In the genomic region with DNA sequence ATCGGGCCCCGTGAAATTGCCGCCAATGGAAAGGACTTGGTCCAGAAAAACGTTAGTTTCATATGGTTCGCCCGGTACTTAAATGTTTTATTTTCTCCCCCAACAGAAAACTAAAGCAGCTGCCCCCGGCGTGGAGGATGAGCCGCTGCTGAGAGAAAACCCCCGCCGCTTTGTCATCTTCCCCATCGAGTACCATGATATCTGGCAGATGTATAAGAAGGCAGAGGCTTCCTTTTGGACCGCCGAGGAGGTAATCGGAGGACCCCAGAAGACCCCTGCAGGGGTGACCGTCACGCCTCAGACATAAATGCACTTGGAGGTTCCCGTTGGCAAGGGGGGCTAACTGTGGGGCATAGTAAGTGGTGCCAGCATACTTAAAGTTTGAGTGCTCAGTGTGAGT, we compare ENCODE assay signal across 9 cellular contexts. TPM values are rescaled to one million over a fixed set of nuclear protein-coding genes. Genes with fewer than 3 reads are reported as not detected.
DNase-seq lines count a peak whose midpoint lies in the region; ATAC-seq, FAIRE-seq and TF ChIP-seq lines count a peak whose summit lies in the region.
"Had no signal": no experiment of that assay in that cellular context is flagged by ENCODE, and none has a peak within 500 bp of the region (broad histone marks: within the 10 kb centered on the region; RNA-seq: fewer than 3 reads in every experiment).

No MANE protein-coding gene starts in this region.

- dilution Hi-C loops in keratinocyte (cut with MboI; ENCODE audit: extremely low pct_ligation_motif_present, low sequenced_read_pairs), result no loop called here

- H3K9me1 ChIP-seq in keratinocyte (ENCODE audit: control insufficient read depth, extremely low read depth, insufficient read depth, low read length), result no peaks in the 10 kb centered on the region

- H4K20me1 ChIP-seq in keratinocyte (ENCODE audit: control insufficient read depth, extremely low read depth, insufficient read depth, low read length), result no peaks in the 10 kb centered on the region

- FAIRE-seq in keratinocyte (lab: Jason Lieb, UNC), result no peak
- FAIRE-seq: endometrium had no signal

- peaks cover 44% of the 10 kb centered on the region for H3K4me1 Mint-ChIP-seq in activated T-helper 2 cell treated with anti-CD3 and anti-CD28 coated beads, Interferon-gamma antibody, Interleukin-2, Interleukin-4, amounts not matched to agents 10 μg/mL and 5 μg/mL and 100 μg/mL, durations not matched to agents 14 hours and 24 hours and 36 hours (ENCODE audit: low read depth)

- H3K36me3 ChIP-seq in keratinocyte (ENCODE audit: control insufficient read depth in 2 of 2, extremely low read depth in 1 of 2, insufficient read depth in 2 of 2, low read length in 2 of 2) (peaks cover 2 to 22% of the 10 kb centered on the region in 2 experiments), upper lobe of right lung (no peaks in the 10 kb centered on the region)

- H3K27me3 ChIP-seq in right cardiac atrium (ENCODE audit: control insufficient read depth, insufficient read depth) (no peaks in the 10 kb centered on the region), keratinocyte (ENCODE audit: control insufficient read depth, extremely low read depth, insufficient read depth, low read length) (no peaks in the 10 kb centered on the region), upper lobe of right lung (peaks cover 11% of the 10 kb centered on the region)

- no peaks in the 10 kb centered on the region for H3K27me3 Mint-ChIP-seq in activated T-helper 2 cell treated with anti-CD3 and anti-CD28 coated beads, Interferon-gamma antibody, Interleukin-2, Interleukin-4, amounts not matched to agents 10 μg/mL and 5 μg/mL and 100 μg/mL, durations not matched to agents 14 hours and 24 hours and 36 hours (ENCODE audit: low read depth)

- H3K9ac ChIP-seq in keratinocyte (ENCODE audit: control insufficient read depth, extremely low read depth, insufficient read depth, low read length), result peak overlapping the region; percentile 83

- no peaks in the 10 kb centered on the region for H3K9me3 Mint-ChIP-seq in activated T-helper 2 cell treated with anti-CD3 and anti-CD28 coated beads, Interferon-gamma antibody, Interleukin-2, Interleukin-4, amounts not matched to agents 10 μg/mL and 5 μg/mL and 100 μg/mL, durations not matched to agents 14 hours and 24 hours and 36 hours

- WGBS in right cardiac atrium, result 6% methylated on average over 18 of the region's 18 CpGs

- DNase-seq in right cardiac atrium (no peak), left cardiac atrium (no peak), keratinocyte (ENCODE audit: low read depth, low spot score) (no peak), upper lobe of right lung (no peak), HuH-7 (ENCODE audit: low spot score) (no peak), SKM-1 (lab: John Stamatoyannopoulos, UW; ENCODE audit: unreplicated experiment) (no peak)
- DNase-seq in activated T-helper 2 cell treated with anti-CD3 and anti-CD28 coated beads, Interferon-gamma antibody, Interleukin-2, Interleukin-4, amounts not matched to agents 10 μg/mL and 5 μg/mL and 100 μg/mL, durations not matched to agents 14 hours and 24 hours and 36 hours (ENCODE audit: low spot score), result no peak

- H3K36me3 Mint-ChIP-seq in activated T-helper 2 cell treated with anti-CD3 and anti-CD28 coated beads, Interferon-gamma antibody, Interleukin-2, Interleukin-4, amounts not matched to agents 10 μg/mL and 5 μg/mL and 100 μg/mL, durations not matched to agents 14 hours and 24 hours and 36 hours (ENCODE audit: low read depth), result peaks cover 67% of the 10 kb centered on the region

- intact Hi-C loops in right cardiac atrium (cut with DNase I), result loop anchor here in 1 of 4 donors (5.0 kb wide), 1 partner anchor 289 kb away; no protein-coding TSS in a partner anchor
- intact Hi-C loops in left cardiac atrium (cut with DNase I), result loop anchor here in 1 of 2 donors (5.0 kb wide), 1 partner anchor 314 kb away; no protein-coding TSS in a partner anchor
- intact Hi-C loops in activated T-helper 2 cell treated with anti-CD3 and anti-CD28 coated beads, Interferon-gamma antibody, Interleukin-2, Interleukin-4, amounts not matched to agents 10 μg/mL and 5 μg/mL and 100 μg/mL, durations not matched to agents 14 hours and 24 hours and 36 hours (cut with micrococcal nuclease), result loop anchor here (2.0 to 5.0 kb wide), 6 partner anchors 146 to 701 kb away; partner anchors contain the start of genes CPSF3, IAH1 and ITGB1BP1
- intact Hi-C loops in upper lobe of right lung (cut with DNase I), result loop anchor here (5.0 kb wide), 1 partner anchor 314 kb away; no protein-coding TSS in a partner anchor

- H3K79me2 ChIP-seq in keratinocyte (ENCODE audit: control insufficient read depth, insufficient read depth, low read length), result peaks cover 18% of the 10 kb centered on the region

- H3K27ac ChIP-seq in right cardiac atrium (ENCODE audit: low read length), result no peak overlapping the region
- peak overlapping the region; percentile 57 for H3K27ac ChIP-seq in keratinocyte (ENCODE audit: control insufficient read depth, insufficient read depth, low read length)
- no peak overlapping the region for H3K27ac ChIP-seq in upper lobe of right lung

- H3K4me3 Mint-ChIP-seq in activated T-helper 2 cell treated with anti-CD3 and anti-CD28 coated beads, Interferon-gamma antibody, Interleukin-2, Interleukin-4, amounts not matched to agents 10 μg/mL and 5 μg/mL and 100 μg/mL, durations not matched to agents 14 hours and 24 hours and 36 hours (ENCODE audit: low read depth), result peak overlapping the region; percentile 97

- ATAC-seq in right cardiac atrium, result no peak
- no peak for ATAC-seq in left cardiac atrium
- no peak for ATAC-seq in upper lobe of right lung
- no peak for ATAC-seq in GM21528 (IDR thresholded peaks at IDR 0.05; ENCODE audit: low FRiP score, unreplicated experiment)

- peaks cover 3% of the 10 kb centered on the region for H3K4me1 ChIP-seq in right cardiac atrium (ENCODE audit: control insufficient read depth, insufficient read depth, low read length)
- H3K4me1 ChIP-seq in keratinocyte (ENCODE audit: control insufficient read depth, extremely low read depth, insufficient read depth, low read length), result peaks cover 38% of the 10 kb centered on the region
- peaks cover 33% of the 10 kb centered on the region for H3K4me1 ChIP-seq in upper lobe of right lung

- H3K9me3 ChIP-seq in right cardiac atrium (ENCODE audit: control insufficient read depth, low read length) (no peaks in the 10 kb centered on the region), keratinocyte (ENCODE audit: control insufficient read depth, low read depth, low read length) (no peaks in the 10 kb centered on the region), upper lobe of right lung (no peaks in the 10 kb centered on the region)

- H2AFZ ChIP-seq in keratinocyte (ENCODE audit: control insufficient read depth, low read length), result no peak overlapping the region

- H3K4me2 ChIP-seq in keratinocyte (ENCODE audit: control insufficient read depth, extremely low read depth, insufficient read depth, low read depth, low read length), result peak overlapping the region; percentile 100

- H3K4me3 ChIP-seq in right cardiac atrium (ENCODE audit: low read length) (peak overlapping the region; percentile 2), keratinocyte (ENCODE audit: control insufficient read depth in 2 of 3, extremely low read depth in 1 of 3, insufficient read depth in 2 of 3, low read depth in 1 of 3, low read length in 3 of 3) (peak overlapping the region; percentile 58 to 83 (median 74)), upper lobe of right lung (peak overlapping the region; percentile 51)

- TF ChIP-seq CTCF in keratinocyte (optimal IDR thresholded peaks at IDR 0.05 in 1 of 3, IDR thresholded peaks at IDR 0.05 in 1 of 3, conservative IDR thresholded peaks at IDR 0.05 in 1 of 3; ENCODE audit: extremely low read depth in 1 of 3, insufficient read depth in 2 of 3, low read length in 3 of 3) (no peak), upper lobe of right lung (IDR thresholded peaks at IDR 0.05) (no peak)

- peak overlapping the region; percentile 95 for H3K27ac Mint-ChIP-seq in activated T-helper 2 cell treated with anti-CD3 and anti-CD28 coated beads, Interferon-gamma antibody, Interleukin-2, Interleukin-4, amounts not matched to agents 10 μg/mL and 5 μg/mL and 100 μg/mL, durations not matched to agents 14 hours and 24 hours and 36 hours

RNA-seq across cellular contexts. Expression of gene RRM2, which starts 0.7 kb away (rescaled TPM):
- total RNA-seq in right cardiac atrium (1 to 10 TPM in 3 of 4 donors, under 1 TPM in 1; 0.37 to 6.1 (median 2.7) TPM), left cardiac atrium (1 to 10 TPM; 1.0 to 6.1 TPM), upper lobe of right lung (2.3 TPM)
- polyA plus RNA-seq in right cardiac atrium (0.54 TPM), keratinocyte (1.6 to 34.1 TPM (median 25.7 TPM) in 3 replicates)
- 374 TPM in 2 replicates for total RNA-seq in activated T-helper 2 cell treated with anti-CD3 and anti-CD28 coated beads, Interferon-gamma antibody, Interleukin-2, Interleukin-4, amounts not matched to agents 10 μg/mL and 5 μg/mL and 100 μg/mL, durations not matched to agents 14 hours and 24 hours and 36 hours
- 1.00 TPM for polyA plus RNA-seq in keratinocyte (2011; ENCODE audit: low read depth)
- polyA plus RNA-seq in keratinocyte (2011; cell fraction: cytosol; rRNA removed), result 4.8 and 5.0 TPM in 2 replicates
- 2.3 and 2.9 TPM in 2 replicates for polyA plus RNA-seq in keratinocyte (2011; cell fraction: nucleus; rRNA removed)
- polyA plus RNA-seq in keratinocyte (2012; ENCODE audit: low replicate concordance), result 0.59 and 35.7 TPM in 2 replicates
- polyA minus RNA-seq in keratinocyte, result 2.0 to 23.6 TPM (median 14.3 TPM) in 3 replicates
- polyA minus RNA-seq in keratinocyte (2011; cell fraction: cytosol; rRNA and poly(A)+ RNA removed), result 21.5 TPM
- 2.5 and 3.1 TPM in 2 replicates for polyA minus RNA-seq in keratinocyte (2011; cell fraction: nucleus; rRNA and poly(A)+ RNA removed)

RNA-seq across cellular contexts. Expression of gene CYS1, which starts 43.1 kb away (rescaled TPM):
- total RNA-seq in right cardiac atrium (10 to 100 TPM in 1 of 4 donors, 1 to 10 TPM in 3; 4.9 to 13.3 (median 7.2) TPM), left cardiac atrium (1 to 10 TPM; 3.5 to 4.1 TPM), upper lobe of right lung (4.5 TPM)
- polyA plus RNA-seq in right cardiac atrium (6.7 TPM), keratinocyte (0.14 to 0.52 TPM (median 0.48 TPM) in 3 replicates)
- 0.78 and 0.89 TPM in 2 replicates for total RNA-seq in activated T-helper 2 cell treated with anti-CD3 and anti-CD28 coated beads, Interferon-gamma antibody, Interleukin-2, Interleukin-4, amounts not matched to agents 10 μg/mL and 5 μg/mL and 100 μg/mL, durations not matched to agents 14 hours and 24 hours and 36 hours
- not detected for polyA plus RNA-seq in keratinocyte (2011; ENCODE audit: low read depth)
- polyA plus RNA-seq in keratinocyte (2011; cell fraction: cytosol; rRNA removed), result 0.41 and 1.3 TPM in 2 replicates
- polyA plus RNA-seq in keratinocyte (2011; cell fraction: nucleus; rRNA removed), result 0.28 and 1.6 TPM in 2 replicates
- polyA plus RNA-seq in keratinocyte (2012; ENCODE audit: low replicate concordance), result 0.20 and 0.77 TPM in 2 replicates
- polyA minus RNA-seq in keratinocyte, result 0.35 to 0.92 TPM (median 0.53 TPM) in 3 replicates
- polyA minus RNA-seq in keratinocyte (2011; cell fraction: cytosol; rRNA and poly(A)+ RNA removed), result 1.2 TPM
- 0.42 and 0.85 TPM in 2 replicates for polyA minus RNA-seq in keratinocyte (2011; cell fraction: nucleus; rRNA and poly(A)+ RNA removed)

Comparison
In these comparisons a context has a peak if more than half of its experiments do, and no peak if none do; other contexts are left out.
1. H3K4me3 ChIP-seq: peak in every context shown above with its lines; median percentile 74 in keratinocyte; 51 in upper lobe of right lung; 2 in right cardiac atrium.
2. RNA of gene RRM2, which starts 0.7 kb away (total RNA-seq): 374 TPM in activated T-helper 2 cell treated with anti-CD3 and anti-CD28 coated beads, Interferon-gamma antibody, Interleukin-2, Interleukin-4, amounts not matched to agents 10 μg/mL and 5 μg/mL and 100 μg/mL, durations not matched to agents 14 hours and 24 hours and 36 hours; 1.0 to 6.1 TPM in left cardiac atrium, 0.37 to 6.1 TPM in right cardiac atrium and 2.3 TPM in upper lobe of right lung (single experiment); every median in the first group is over 10 times any median in the second.